In genomic region chr1:192945417-192946130, GRCh38 we compare ENCODE assay signal across 18 cellular contexts.
A peak's percentile ranks its signal among the peaks of the same experiment; 100 is the strongest.
DNase-seq lines count a peak whose midpoint lies in the region; ATAC-seq, FAIRE-seq and TF ChIP-seq lines count a peak whose summit lies in the region.
"Had no signal": no experiment of that assay in that cellular context is flagged by ENCODE, and none has a peak within 500 bp of the region (broad histone marks: within the 10 kb centered on the region; RNA-seq: fewer than 3 reads in every experiment).

No MANE protein-coding gene starts in this region.

- H3K27me3 ChIP-seq in endothelial cell of umbilical vein (ENCODE audit: control insufficient read depth in 2 of 2, insufficient read depth in 2 of 2, low read length in 2 of 2) = no peaks in the 10 kb centered on the region
- no peaks in the 10 kb centered on the region for H3K27me3 ChIP-seq in psoas muscle (ENCODE audit: insufficient read depth in 3 of 3, low read length in 2 of 3)
- H3K27me3 ChIP-seq: BLaER1 treated with 17β-estradiol and CSF1 and Interleukin-3, amounts not matched to agents 10 nM and 100 nM had no signal

- no peak overlapping the region for H3K9ac ChIP-seq in endothelial cell of umbilical vein (replicated peaks; ENCODE audit: extremely low read depth, insufficient read depth, low read length)
- H3K9ac ChIP-seq: BLaER1 treated with 17β-estradiol and CSF1 and Interleukin-3, amounts not matched to agents 10 nM and 100 nM; GM23248 had no signal

- no peak for DNase-seq in D721Med (ENCODE audit: insufficient read length, low spot score)
- no peak for DNase-seq in endothelial cell of umbilical vein (ENCODE audit: low read depth, low spot score)
- no peak for DNase-seq in natural killer cell treated with Interleukin-12 subunit alpha and Interleukin-12 subunit beta and Interleukin-15 and Interleukin-18, amount 100 ng/mL, for 72 hours (ENCODE audit: low spot score)
- no peak for DNase-seq in psoas muscle
- no peak for DNase-seq in NCI-H2196 (lab: John Stamatoyannopoulos, UW; ENCODE audit: unreplicated experiment)
- DNase-seq in stimulated activated naive CD8-positive, alpha-beta T cell treated with anti-CD3 and anti-CD28 coated beads, Interleukin-15, Interleukin-2, amounts not matched to agents 100 U/mL and 50 U/mL, for 24 hours = no peak
- DNase-seq: CD4-positive, CD25-positive, alpha-beta regulatory T cell; CD8-positive, alpha-beta memory T cell; COR-L47; GM23248 had no signal

- intact Hi-C loops in endothelial cell of umbilical vein (cut with micrococcal nuclease) = no loop called here
- intact Hi-C loops in psoas muscle (cut with DNase I) = no loop called here

- H3K27ac Mint-ChIP-seq in natural killer cell treated with Interleukin-12 subunit alpha and Interleukin-12 subunit beta and Interleukin-15 and Interleukin-18, amount 100 ng/mL, for 72 hours = peak overlapping the region; percentile 4 to 64
- H3K27ac Mint-ChIP-seq: B cell; CD4-positive, CD25-positive, alpha-beta regulatory T cell had no signal

- WGBS in psoas muscle, 3 donors = 72 to 78% (median 78%) methylated on average over 5 of the region's 5 CpGs

- no peaks in the 10 kb centered on the region for H3K9me3 Mint-ChIP-seq in natural killer cell treated with Interleukin-12 subunit alpha and Interleukin-12 subunit beta and Interleukin-15 and Interleukin-18, amount 100 ng/mL, for 72 hours
- H3K9me3 Mint-ChIP-seq: CD8-positive, alpha-beta memory T cell had no signal

- H3K4me3 ChIP-seq in endothelial cell of umbilical vein (replicated peaks in 1 of 3; ENCODE audit: insufficient read depth in 1 of 3, low read depth in 1 of 3, low read length in 3 of 3) (no peak overlapping the region), psoas muscle (no peak overlapping the region)
- H3K4me3 ChIP-seq: BLaER1 treated with 17β-estradiol and CSF1 and Interleukin-3, amounts not matched to agents 10 nM and 100 nM; GM23248; HAP-1 had no signal

- H3K4me2 ChIP-seq in endothelial cell of umbilical vein (ENCODE audit: insufficient read depth, low read length) = no peak overlapping the region

- BruUV-seq in endothelial cell of umbilical vein (replicated peaks; lab: Mats Ljungman, UMichigan) = no TSS peak

- H4K20me1 ChIP-seq in endothelial cell of umbilical vein (replicated peaks; ENCODE audit: control insufficient read depth, extremely low read depth, insufficient read depth, low read length) = no peaks in the 10 kb centered on the region
- H4K20me1 ChIP-seq: BLaER1 treated with 17β-estradiol and CSF1 and Interleukin-3, amounts not matched to agents 10 nM and 100 nM had no signal

- H3K27ac ChIP-seq in endothelial cell of umbilical vein (ENCODE audit: insufficient read depth, low read depth, low read length) (no peak overlapping the region), psoas muscle (no peak overlapping the region)
- H3K27ac ChIP-seq: BLaER1 treated with 17β-estradiol and CSF1 and Interleukin-3, amounts not matched to agents 10 nM and 100 nM; GM23248 had no signal

- peak in 1 of 2 donors; percentile 76 for ATAC-seq in natural killer cell treated with Interleukin-12 subunit alpha and Interleukin-12 subunit beta and Interleukin-15 and Interleukin-18, amount 100 ng/mL, for 72 hours
- ATAC-seq in psoas muscle = no peak
- ATAC-seq in stimulated activated naive CD8-positive, alpha-beta T cell treated with anti-CD3 and anti-CD28 coated beads, Interleukin-15, Interleukin-2, amounts not matched to agents 100 U/mL and 50 U/mL, for 24 hours = no peak

- H3K9me3 ChIP-seq in endothelial cell of umbilical vein (replicated peaks; ENCODE audit: control insufficient read depth, insufficient read depth, low read length) (no peaks in the 10 kb centered on the region), psoas muscle (no peaks in the 10 kb centered on the region)
- H3K9me3 ChIP-seq: BLaER1 treated with 17β-estradiol and CSF1 and Interleukin-3, amounts not matched to agents 10 nM and 100 nM; HAP-1 had no signal

- no peaks in the 10 kb centered on the region for H3K9me1 ChIP-seq in endothelial cell of umbilical vein (replicated peaks; ENCODE audit: control insufficient read depth, extremely low read depth, insufficient read depth, low read length)

- dilution Hi-C loops in endothelial cell of umbilical vein (cut with MboI; ENCODE audit: extremely low pct_ligation_motif_present, low sequenced_read_pairs) = no loop called here

- H3K4me1 ChIP-seq in endothelial cell of umbilical vein (ENCODE audit: control insufficient read depth, extremely low read depth, insufficient read depth, low read length) = no peaks in the 10 kb centered on the region
- no peaks in the 10 kb centered on the region for H3K4me1 ChIP-seq in psoas muscle
- H3K4me1 ChIP-seq: HAP-1 had no signal

- FAIRE-seq in D721Med (lab: Jason Lieb, UNC) = peak; percentile 16
- no peak for FAIRE-seq in endothelial cell of umbilical vein (lab: Jason Lieb, UNC)
- FAIRE-seq: G401.6, GM12891, GM19239, HTR-8/SVneo had no signal

- peaks cover 13 to 21% of the 10 kb centered on the region in 2 donors for H3K4me1 Mint-ChIP-seq in natural killer cell treated with Interleukin-12 subunit alpha and Interleukin-12 subunit beta and Interleukin-15 and Interleukin-18, amount 100 ng/mL, for 72 hours (ENCODE audit: low read depth in 2 of 2)
- H3K4me1 Mint-ChIP-seq: CD8-positive, alpha-beta memory T cell had no signal

- peak overlapping the region; percentile 29 for H2AFZ ChIP-seq in endothelial cell of umbilical vein (ENCODE audit: low read depth, low read length)
- H2AFZ ChIP-seq: GM23248 had no signal

- H3K79me2 ChIP-seq in endothelial cell of umbilical vein (ENCODE audit: control insufficient read depth, insufficient read depth, low read length) = no peaks in the 10 kb centered on the region

- H3K4me3 Mint-ChIP-seq in natural killer cell treated with Interleukin-12 subunit alpha and Interleukin-12 subunit beta and Interleukin-15 and Interleukin-18, amount 100 ng/mL, for 72 hours = peak overlapping the region; percentile 21
- H3K4me3 Mint-ChIP-seq: B cell; CD4-positive, CD25-positive, alpha-beta regulatory T cell; CD8-positive, alpha-beta memory T cell; IgD-negative memory B cell had no signal

- no peaks in the 10 kb centered on the region for H3K27me3 Mint-ChIP-seq in natural killer cell treated with Interleukin-12 subunit alpha and Interleukin-12 subunit beta and Interleukin-15 and Interleukin-18, amount 100 ng/mL, for 72 hours
- H3K27me3 Mint-ChIP-seq: B cell; CD4-positive, CD25-positive, alpha-beta regulatory T cell; IgD-negative memory B cell had no signal

- POLR2A ChIA-PET in endothelial cell of umbilical vein (lab: Charles Lee) = no interaction called here

- TF ChIP-seq POLR2A in endothelial cell of umbilical vein (IDR thresholded peaks at IDR 0.05; ENCODE audit: low read depth, low read length) = no peak

- TF ChIP-seq CTCF in D721Med (IDR thresholded peaks at IDR 0.05; ENCODE audit: insufficient read depth, missing control alignments) = no peak
- no peak for TF ChIP-seq CTCF in endothelial cell of umbilical vein (IDR thresholded peaks at IDR 0.05; ENCODE audit: extremely low read depth in 1 of 2, insufficient read depth in 1 of 2, low read depth in 1 of 2, low read length in 2 of 2)
- TF ChIP-seq CTCF in psoas muscle (IDR thresholded peaks at IDR 0.05) = no peak

- CTCF ChIA-PET in endothelial cell of umbilical vein (lab: Charles Lee) = no interaction called here

- H3K36me3 ChIP-seq in endothelial cell of umbilical vein (ENCODE audit: control insufficient read depth in 2 of 2, extremely low read depth in 1 of 2, insufficient read depth in 2 of 2, low read length in 2 of 2) (no peaks in the 10 kb centered on the region), psoas muscle (ENCODE audit: insufficient read depth in 1 of 2, low read depth in 1 of 2) (no peaks in the 10 kb centered on the region)
- H3K36me3 ChIP-seq: BLaER1 treated with 17β-estradiol and CSF1 and Interleukin-3, amounts not matched to agents 10 nM and 100 nM; HAP-1 had no signal

- no peaks in the 10 kb centered on the region for H3K36me3 Mint-ChIP-seq in natural killer cell treated with Interleukin-12 subunit alpha and Interleukin-12 subunit beta and Interleukin-15 and Interleukin-18, amount 100 ng/mL, for 72 hours
- H3K36me3 Mint-ChIP-seq: CD4-positive, CD25-positive, alpha-beta regulatory T cell; IgD-negative memory B cell had no signal

TF ChIP-seq in endothelial cell of umbilical vein, 7 proteins besides CTCF, POLR2A, EP300 and RAD21:
- TF ChIP-seq GATA2 (IDR thresholded peaks at IDR 0.05; ENCODE audit: insufficient read depth, insufficient read length, low read depth, low read length) = peak; percentile 26
- no peak for TF ChIP-seq EZH2 (IDR thresholded peaks at IDR 0.05; ENCODE audit: borderline replicate concordance, low read depth, low read length, severe bottlenecking)
TF ChIP-seq in endothelial cell of umbilical vein: peak in this region for 1.
